In genomic region chr19:51586103-51586728, GRCh38 we compare ENCODE assay signal across 20 cellular contexts. TPM values are rescaled to one million over a fixed set of nuclear protein-coding genes. Genes with fewer than 3 reads are reported as not detected.
DNase-seq lines count a peak whose midpoint lies in the region; ATAC-seq, FAIRE-seq and TF ChIP-seq lines count a peak whose summit lies in the region.
"Had no signal": no experiment of that assay in that cellular context is flagged by ENCODE, and none has a peak within 500 bp of the region (broad histone marks: within the 10 kb centered on the region; RNA-seq: fewer than 3 reads in every experiment).

No MANE protein-coding gene starts in this region.

- no peak for TF ChIP-seq POLR2A in K562 (conservative IDR thresholded peaks at IDR 0.05)
- TF ChIP-seq POLR2A in upper lobe of left lung (IDR thresholded peaks at IDR 0.05) = no peak

- no peak for TF ChIP-seq EP300 in K562 (IDR thresholded peaks at IDR 0.05; ENCODE audit: low read length)
- TF ChIP-seq EP300 in upper lobe of left lung (IDR thresholded peaks at IDR 0.05) = no peak

- H3K9me3 ChIP-seq in A673 (ENCODE audit: low read depth, low read length, poor library complexity, severe bottlenecking) (peaks cover 26% of the 10 kb centered on the region), K562 (replicated peaks; ENCODE audit: control insufficient read depth, insufficient read depth, low read depth, low read length) (peaks cover 53% of the 10 kb centered on the region), upper lobe of left lung (peaks cover 8 to 21% (median 17%) of the 10 kb centered on the region in 4 donors)
- H3K9me3 ChIP-seq: BE2C had no signal

- intact Hi-C loops in A673 (cut with micrococcal nuclease; ENCODE audit: unreplicated experiment) (no loop called here), K562 (cut with micrococcal nuclease) (no loop called here), posterior vena cava (cut with DNase I) (no loop called here)

- no peak overlapping the region for H2AFZ ChIP-seq in K562 (ENCODE audit: low read depth, low read length)

- peaks cover under 1% of the 10 kb centered on the region; the same call in 1 of the 3 replicates for H3K79me2 ChIP-seq in K562 (ENCODE audit: control insufficient read depth, insufficient read depth, low read length)

- no peaks in the 10 kb centered on the region for H4K20me1 ChIP-seq in K562 (replicated peaks; ENCODE audit: control insufficient read depth, insufficient read depth, low read length)

- no peaks in the 10 kb centered on the region for H3K9me1 ChIP-seq in K562 (ENCODE audit: control insufficient read depth, insufficient read depth, low read length)

- H3K36me3 ChIP-seq in A673 (ENCODE audit: insufficient read depth, low read length, poor library complexity, severe bottlenecking) (peaks cover 49% of the 10 kb centered on the region), K562 (ENCODE audit: control insufficient read depth, insufficient read depth, low read length) (peaks cover 85% of the 10 kb centered on the region), upper lobe of left lung (peaks cover 9 to 60% (median 40%) of the 10 kb centered on the region in 4 donors)

- peak; percentile 52 for FAIRE-seq in K562 (lab: Jason Lieb, UNC)

- DNase-seq in A673 (ENCODE audit: low spot score) (peak; percentile 53), GF-D8 (lab: John Stamatoyannopoulos, UW) (peak; percentile 94), MV-4-11 (lab: John Stamatoyannopoulos, UW) (peak; percentile 95), K562 (ENCODE audit: extremely low read depth in 1 of 4, low spot score in 3 of 4) (no peak), upper lobe of left lung (no peak), posterior vena cava (ENCODE audit: low spot score) (no peak)
- no peak for DNase-seq in activated T-cell treated with anti-CD3 and anti-CD28 coated beads, Interleukin-2, amount 50 U/mL, for 48 hours
- DNase-seq: BE2C; CD8-positive, alpha-beta T cell; EL; NCI-H1417; NCI-H2029 treated with DMSO at 0.1 percent for 48 hours; NCI-H524 treated with DMSO at 0.1 percent for 48 hours; NK-92 treated with Interleukin-12 subunit alpha and Interleukin-12 subunit beta, amount 100 ng/mL, for 24 hours had no signal

- CTCF ChIA-PET in A673 (lab: Charles Lee) = no interaction called here
- CTCF ChIA-PET in K562 (lab: Yijun Ruan, JAX; ENCODE audit: low intra/inter-chr PET ratio) = no interaction called here

- 93% methylated on average over 1 of the region's 1 CpG for WGBS in K562 (ENCODE audit: insufficient coverage, low coverage, missing lambda C conversion rate)
- WGBS in upper lobe of left lung, 2 donors = 68 to 85% methylated on average over 1 of the region's 1 CpG

- no peak for ATAC-seq in K562
- no peak for ATAC-seq in GM21526 (IDR thresholded peaks at IDR 0.05; ENCODE audit: low FRiP score, unreplicated experiment)
- no peak for ATAC-seq in upper lobe of left lung (ENCODE audit: low FRiP score in 2 of 2)
- ATAC-seq: CD8-positive, alpha-beta T cell; Panc1; Right ventricle myocardium inferior; SK-N-SH treated with all-trans-retinoic acid at 6 μM for 48 hours had no signal

- H3K4me1 ChIP-seq in A673 (ENCODE audit: insufficient read depth, low read length, poor library complexity, severe bottlenecking) (no peaks in the 10 kb centered on the region), K562 (replicated peaks in 1 of 2; ENCODE audit: control insufficient read depth in 2 of 2, insufficient read depth in 2 of 2, low read length in 2 of 2) (peaks cover 0 to 3% of the 10 kb centered on the region in 2 experiments; a peak in 1 of 5 replicates), upper lobe of left lung (no peaks in the 10 kb centered on the region)
- H3K4me1 ChIP-seq: BE2C, HAP-1 had no signal

- BruUV-seq in A673 (replicated peaks; lab: Mats Ljungman, UMichigan) (no TSS peak), K562 (replicated peaks; lab: Mats Ljungman, UMichigan) (no TSS peak)

- TF ChIP-seq RAD21 in K562 (CRISPR knock-in tag; conservative IDR thresholded peaks at IDR 0.05 in 1 of 2, IDR thresholded peaks at IDR 0.05 in 1 of 2) = no peak

- no peaks in the 10 kb centered on the region for H3K27me3 ChIP-seq in A673 (replicated peaks; ENCODE audit: insufficient read depth, low read depth, low read length, poor library complexity)
- H3K27me3 ChIP-seq in K562 (ENCODE audit: control insufficient read depth in 2 of 2, insufficient read depth in 2 of 2, low read length in 2 of 2) = no peaks in the 10 kb centered on the region
- H3K27me3 ChIP-seq in upper lobe of left lung = no peaks in the 10 kb centered on the region
- H3K27me3 ChIP-seq: BE2C had no signal

- H3K9ac ChIP-seq in K562 (ENCODE audit: insufficient read depth in 1 of 2, low read depth in 2 of 2, low read length in 2 of 2) = no peak overlapping the region

- in situ Hi-C loops in K562 (cut with MboI) = no loop called here

- H3K27ac ChIP-seq in A673 (ENCODE audit: low read depth, low read length, poor library complexity, severe bottlenecking) (no peak overlapping the region), K562 (ENCODE audit: extremely low read depth, low read depth, low read length) (no peak overlapping the region; the same call in 2 of the 3 replicates), upper lobe of left lung (no peak overlapping the region)

- POLR2A ChIA-PET in A673 (lab: Charles Lee; ENCODE audit: low non-redundant PET) (no interaction called here), K562 (lab: Yijun Ruan, JAX) (interaction anchor here (0.8 kb wide), 1 partner anchor 476 kb away, joined by 3 read pairs; no protein-coding TSS in a partner anchor)

- H3K4me3 ChIP-seq in A673 (ENCODE audit: low read depth, low read length, poor library complexity, severe bottlenecking) = no peak overlapping the region
- no peak overlapping the region for H3K4me3 ChIP-seq in K562
- H3K4me3 ChIP-seq in upper lobe of left lung = no peak overlapping the region
- H3K4me3 ChIP-seq: HAP-1 had no signal

- TF ChIP-seq CTCF in A673 (conservative IDR thresholded peaks at IDR 0.05; ENCODE audit: low read depth, low read length) = no peak
- TF ChIP-seq CTCF in K562 (IDR thresholded peaks at IDR 0.05 in 2 of 3, conservative IDR thresholded peaks at IDR 0.05 in 1 of 3; ENCODE audit: insufficient read depth in 2 of 3, low read depth in 1 of 3, low read length in 3 of 3) = no peak
- no peak for TF ChIP-seq CTCF in upper lobe of left lung (IDR thresholded peaks at IDR 0.05)

- no peak overlapping the region for H3K4me2 ChIP-seq in K562 (ENCODE audit: insufficient read depth, low read length)

RNA-seq across cellular contexts. Expression of gene ZNF175, which starts 15.1 kb away (rescaled TPM):
- total RNA-seq in A673 (2021) = 10.4 and 15.1 TPM in 2 replicates
- total RNA-seq in K562 (2011; cell fraction: chromatin; rRNA removed; ENCODE audit: low replicate concordance) = 53.3 and 97.8 TPM in 2 replicates
- 31.9 and 40.5 TPM in 2 replicates for total RNA-seq in K562 (2011; cell fraction: nucleolus; rRNA removed)
- total RNA-seq in K562 (2011; cell fraction: nucleoplasm; rRNA removed) = 60.0 and 79.1 TPM in 2 replicates
- 5.8 and 6.6 TPM in 2 replicates for total RNA-seq in K562 (2014; rRNA removed)
- 19.0 and 22.1 TPM in 2 replicates for total RNA-seq in K562 (2014; rRNA removed; fragmentation: Illumina TruSeq; extraction: Trizol)
- total RNA-seq in K562 (2015; rRNA removed; fragmentation: Illumina TruSeq; extraction: Trizol) = 13.9 and 14.0 TPM in 2 replicates
- total RNA-seq in K562 (2021) = 19.5 and 23.7 TPM in 2 replicates
- 37.1 and 37.9 TPM in 2 replicates for polyA plus RNA-seq in K562 (2011; rRNA removed)
- polyA plus RNA-seq in K562 (2011; cell fraction: cytosol; rRNA removed) = 5.6 and 11.8 TPM in 2 replicates
- 40.2 and 52.7 TPM in 2 replicates for polyA plus RNA-seq in K562 (2011; cell fraction: nucleus; rRNA removed)
- 23.6 and 33.7 TPM in 2 replicates for polyA plus RNA-seq in K562 (2012)
- 17.5 and 21.4 TPM in 2 replicates for polyA plus RNA-seq in K562 (2014; fragmentation: Illumina TruSeq; extraction: Trizol)
- 1 to 10 TPM; 3.7 to 4.4 TPM for polyA plus RNA-seq in K562 (2014; fragmentation: Nextera tagmentation; extraction: Ambion mirVana)
- polyA plus RNA-seq in K562 (2014; rRNA removed) = 11.1 and 12.8 TPM in 2 replicates
- polyA minus RNA-seq in K562 (2011; rRNA and poly(A)+ RNA removed) = 38.3 and 54.3 TPM in 2 replicates
- polyA minus RNA-seq in K562 (2011; cell fraction: cytosol; rRNA and poly(A)+ RNA removed) = 13.5 and 26.7 TPM in 2 replicates
- polyA minus RNA-seq in K562 (2011; cell fraction: nucleus; rRNA and poly(A)+ RNA removed) = 19.4 and 42.9 TPM in 2 replicates
- 10 to 100 TPM in 4 of 6 donors, 1 to 10 TPM in 2; 5.3 to 23.3 (median 12.0) TPM for total RNA-seq in upper lobe of left lung
- 1 to 10 TPM; 8.0 to 9.2 TPM for total RNA-seq in posterior vena cava

RNA-seq across cellular contexts. Expression of gene SIGLEC5, which starts 44.0 kb away (rescaled TPM):
- total RNA-seq in A673 (2021) (not detected in 2 replicates), K562 (2014; rRNA removed) (not detected in 2 replicates), K562 (2014; rRNA removed; fragmentation: Illumina TruSeq; extraction: Trizol) (not detected in 2 replicates), K562 (2015; rRNA removed; fragmentation: Illumina TruSeq; extraction: Trizol) (0.14 TPM in 1 of 2 replicates, not detected in the other), K562 (2021) (not detected in 2 replicates), upper lobe of left lung (1 to 10 TPM in 3 of 6 donors, under 1 TPM in 1, not detected in 2; 0.46 to 9.4 (median 5.7) TPM), posterior vena cava (not detected)
- total RNA-seq in K562 (2011; cell fraction: chromatin; rRNA removed; ENCODE audit: low replicate concordance) = not detected in 2 replicates
- not detected in 2 replicates for total RNA-seq in K562 (2011; cell fraction: nucleolus; rRNA removed)
- total RNA-seq in K562 (2011; cell fraction: nucleoplasm; rRNA removed) = not detected in 2 replicates
- polyA plus RNA-seq in K562 (2011; rRNA removed) (not detected in 2 replicates), K562 (2014; fragmentation: Illumina TruSeq; extraction: Trizol) (not detected in 2 replicates), K562 (2014; fragmentation: Nextera tagmentation; extraction: Ambion mirVana) (not detected), K562 (2014; rRNA removed) (not detected in 2 replicates)
- polyA plus RNA-seq in K562 (2011; cell fraction: cytosol; rRNA removed) = not detected in 2 replicates
- polyA plus RNA-seq in K562 (2011; cell fraction: nucleus; rRNA removed) = not detected in 2 replicates
- 0.04 TPM in 1 of 2 replicates, not detected in the other for polyA plus RNA-seq in K562 (2012)
- polyA minus RNA-seq in K562 (2011; rRNA and poly(A)+ RNA removed) = not detected in 2 replicates
- polyA minus RNA-seq in K562 (2011; cell fraction: cytosol; rRNA and poly(A)+ RNA removed) = not detected in 2 replicates
- polyA minus RNA-seq in K562 (2011; cell fraction: nucleus; rRNA and poly(A)+ RNA removed) = not detected in 2 replicates
- total RNA-seq: CD8-positive, alpha-beta T cell; Right ventricle myocardium inferior; T-helper 2 cell treated with Interferon-gamma antibody and Interleukin-4, amounts not matched to agents 100 ng/mL and 5 ng/mL, for 36 hours had no signal

RNA-seq across cellular contexts. Expression of gene SIGLEC6, which starts 54.7 kb away (rescaled TPM):
- total RNA-seq in A673 (2021) (not detected in 2 replicates), K562 (2014; rRNA removed) (1.00 and 1.0 TPM in 2 replicates), K562 (2014; rRNA removed; fragmentation: Illumina TruSeq; extraction: Trizol) (0.73 TPM in 2 replicates), K562 (2015; rRNA removed; fragmentation: Illumina TruSeq; extraction: Trizol) (17.5 and 21.9 TPM in 2 replicates), K562 (2021) (0.58 and 0.71 TPM in 2 replicates), upper lobe of left lung (1 to 10 TPM in 3 of 6 donors, not detected in 3; 7.2 to 7.9 (median 7.8) TPM), posterior vena cava (1 to 10 TPM in 1 of 2 donors, under 1 TPM in 1; 0.86 to 1.6 TPM)
- total RNA-seq in K562 (2011; cell fraction: chromatin; rRNA removed; ENCODE audit: low replicate concordance) = 0.67 TPM in 1 of 2 replicates, not detected in the other
- total RNA-seq in K562 (2011; cell fraction: nucleolus; rRNA removed) = 0.26 and 0.67 TPM in 2 replicates
- total RNA-seq in K562 (2011; cell fraction: nucleoplasm; rRNA removed) = 0.46 and 0.51 TPM in 2 replicates
- polyA plus RNA-seq in K562 (2011; rRNA removed) (0.57 and 1.8 TPM in 2 replicates), K562 (2014; fragmentation: Illumina TruSeq; extraction: Trizol) (0.59 and 0.65 TPM in 2 replicates), K562 (2014; fragmentation: Nextera tagmentation; extraction: Ambion mirVana) (under 1 TPM; 0.03 to 0.13 TPM), K562 (2014; rRNA removed) (0.77 and 0.81 TPM in 2 replicates)
- polyA plus RNA-seq in K562 (2011; cell fraction: cytosol; rRNA removed) = 0.49 and 1.0 TPM in 2 replicates
- 1.4 and 2.2 TPM in 2 replicates for polyA plus RNA-seq in K562 (2011; cell fraction: nucleus; rRNA removed)
- 7.2 and 41.7 TPM in 2 replicates for polyA plus RNA-seq in K562 (2012)
- 0.81 and 1.6 TPM in 2 replicates for polyA minus RNA-seq in K562 (2011; rRNA and poly(A)+ RNA removed)
- not detected in 2 replicates for polyA minus RNA-seq in K562 (2011; cell fraction: cytosol; rRNA and poly(A)+ RNA removed)
- 0.27 and 1.4 TPM in 2 replicates for polyA minus RNA-seq in K562 (2011; cell fraction: nucleus; rRNA and poly(A)+ RNA removed)
- total RNA-seq: CD8-positive, alpha-beta T cell had no signal

Comparison
In these comparisons a context has a peak if more than half of its experiments do, and no peak if none do; other contexts are left out.
1. DNase-seq: peak in A673 (single experiment), GF-D8 (single experiment) and MV-4-11 (single experiment); none in K562 (0 of 4), activated T-cell treated with anti-CD3 and anti-CD28 coated beads, Interleukin-2, amount 50 U/mL, for 48 hours (0 of 2), upper lobe of left lung (0 of 2) and posterior vena cava (single experiment).